8 cellular contexts compared by ENCODE assay signal in genomic region chr12:31658743-31659086, GRCh38. TPM values are rescaled to one million over a fixed set of nuclear protein-coding genes. Genes with fewer than 3 reads are reported as not detected.
A peak's percentile ranks its signal among the peaks of the same experiment; 100 is the strongest.
DNase-seq lines count a peak whose midpoint lies in the region; ATAC-seq and TF ChIP-seq lines count a peak whose summit lies in the region.

No MANE protein-coding gene starts in this region.

- no peaks in the 10 kb centered on the region for H3K9me3 Mint-ChIP-seq in activated naive CD8-positive, alpha-beta T cell treated with anti-CD3 and anti-CD28 coated beads, Interleukin-2, amount 50 U/mL, for 24 hours
- H3K9me3 Mint-ChIP-seq in type B pancreatic cell: no peaks in the 10 kb centered on the region

- no peaks in the 10 kb centered on the region for H3K4me1 ChIP-seq in BE2C

- H3K4me3 Mint-ChIP-seq in activated naive CD8-positive, alpha-beta T cell treated with anti-CD3 and anti-CD28 coated beads, Interleukin-2, amount 50 U/mL, for 24 hours: peak overlapping the region; percentile 92
- peak overlapping the region; percentile 97 for H3K4me3 Mint-ChIP-seq in type B pancreatic cell

- no peak for DNase-seq in BE2C
- DNase-seq in activated naive CD8-positive, alpha-beta T cell treated with anti-CD3 and anti-CD28 coated beads, Interleukin-2, amount 50 U/mL, for 24 hours: no peak
- peak; percentile 48 for DNase-seq in kidney glomerular epithelial cell (lab: John Stamatoyannopoulos, UW)
- DNase-seq in type B pancreatic cell (ENCODE audit: extremely low spot score, unreplicated experiment): no peak
- DNase-seq in stimulated activated CD4-positive, alpha-beta T cell treated with anti-CD3 and anti-CD28 coated beads, Interleukin-1b, Interleukin-23, amount 100 ng/mL, for 48 hours: no peak
- no peak for DNase-seq in SK-N-DZ (ENCODE audit: low spot score)
- DNase-seq in SKM-1 treated with dmso at 0.1 percent for 144 hours (lab: John Stamatoyannopoulos, UW; ENCODE audit: unreplicated experiment): no peak

- H3K27me3 Mint-ChIP-seq in activated naive CD8-positive, alpha-beta T cell treated with anti-CD3 and anti-CD28 coated beads, Interleukin-2, amount 50 U/mL, for 24 hours: no peaks in the 10 kb centered on the region
- no peaks in the 10 kb centered on the region for H3K27me3 Mint-ChIP-seq in type B pancreatic cell

- peak; percentile 2 for ATAC-seq in HG02571 (IDR thresholded peaks at IDR 0.05; ENCODE audit: unreplicated experiment)
- ATAC-seq in activated naive CD8-positive, alpha-beta T cell treated with anti-CD3 and anti-CD28 coated beads, Interleukin-2, amount 50 U/mL, for 24 hours: no peak

- peak overlapping the region; percentile 85 for H3K4me3 ChIP-seq in BE2C (ENCODE audit: low read depth, low read length)

- peaks cover 16% of the 10 kb centered on the region for H3K4me1 Mint-ChIP-seq in activated naive CD8-positive, alpha-beta T cell treated with anti-CD3 and anti-CD28 coated beads, Interleukin-2, amount 50 U/mL, for 24 hours
- peaks cover 3% of the 10 kb centered on the region for H3K4me1 Mint-ChIP-seq in type B pancreatic cell (ENCODE audit: unreplicated experiment)

- H3K9me3 ChIP-seq in BE2C: no peaks in the 10 kb centered on the region

- H3K27ac Mint-ChIP-seq in activated naive CD8-positive, alpha-beta T cell treated with anti-CD3 and anti-CD28 coated beads, Interleukin-2, amount 50 U/mL, for 24 hours: peak overlapping the region; percentile 77
- peak overlapping the region; percentile 97 for H3K27ac Mint-ChIP-seq in type B pancreatic cell

- no peaks in the 10 kb centered on the region for H3K36me3 ChIP-seq in BE2C

- H3K27me3 ChIP-seq in BE2C: no peaks in the 10 kb centered on the region

- H3K36me3 Mint-ChIP-seq in activated naive CD8-positive, alpha-beta T cell treated with anti-CD3 and anti-CD28 coated beads, Interleukin-2, amount 50 U/mL, for 24 hours (ENCODE audit: low read depth): peaks cover 2% of the 10 kb centered on the region
- H3K36me3 Mint-ChIP-seq in type B pancreatic cell: peaks cover 2% of the 10 kb centered on the region

- TF ChIP-seq CTCF in BE2C (IDR thresholded peaks at IDR 0.05; ENCODE audit: low read depth, low read length): no peak
- TF ChIP-seq CTCF in type B pancreatic cell (conservative IDR thresholded peaks at IDR 0.05): no peak

RNA-seq across cellular contexts. Expression of gene ETFBKMT, which starts 0.8 kb away (rescaled TPM):
- 1.1 TPM for polyA plus RNA-seq in BE2C (2012; ENCODE audit: insufficient read depth, insufficient read length, low read depth)
- total RNA-seq in type B pancreatic cell (ENCODE audit: low replicate concordance): 2.0 and 4.2 TPM in 2 replicates
- polyA plus RNA-seq in SK-N-DZ (2014; cell fraction: cytosol; rRNA removed): 0.77 and 1.8 TPM in 2 replicates
- 0.47 and 0.81 TPM in 2 replicates for polyA plus RNA-seq in SK-N-DZ (2014; cell fraction: nucleus; rRNA removed)
